ENCODE assay signal across 10 cellular contexts in the genomic region with DNA sequence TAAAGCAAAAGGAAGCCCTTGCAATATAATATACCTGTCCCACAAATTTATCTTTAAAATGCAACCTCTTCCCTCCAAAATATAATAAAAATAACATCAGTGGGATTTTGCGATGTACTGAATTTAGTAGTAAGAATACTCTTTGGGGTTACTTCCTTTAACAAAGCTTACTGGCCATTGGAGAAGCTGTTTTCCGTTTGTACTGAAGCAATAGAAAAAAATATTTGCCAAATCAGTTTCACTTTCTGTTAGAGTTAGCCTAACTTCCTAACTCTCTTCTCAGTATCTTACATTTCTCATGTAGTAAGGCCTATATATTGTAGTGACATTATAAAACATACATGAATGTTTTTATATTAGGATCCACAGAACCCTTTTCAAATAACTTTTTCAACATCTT. TPM values are rescaled to one million over a fixed set of nuclear protein-coding genes. Genes with fewer than 3 reads are reported as not detected.
DNase-seq lines count a peak whose midpoint lies in the region; ATAC-seq, FAIRE-seq and TF ChIP-seq lines count a peak whose summit lies in the region.
"Had no signal": no experiment of that assay in that cellular context is flagged by ENCODE, and none has a peak within 500 bp of the region (broad histone marks: within the 10 kb centered on the region; RNA-seq: fewer than 3 reads in every experiment).

No MANE protein-coding gene starts in this region.

- no peak for TF ChIP-seq POLR2A in sigmoid colon (IDR thresholded peaks at IDR 0.05)

- no peaks in the 10 kb centered on the region for H3K27me3 ChIP-seq in sigmoid colon

- peak overlapping the region in 3 of 4 donors; percentile 3 to 21 (median 5) for H3K4me3 ChIP-seq in sigmoid colon

- peaks cover 0 to 87% (median 79%) of the 10 kb centered on the region in 4 donors for H3K4me1 ChIP-seq in sigmoid colon

- peak; percentile 20 for DNase-seq in GM18507 (ENCODE audit: extremely low spot score, insufficient read length, low read depth)
- peak; percentile 45 for DNase-seq in RPMI7951 (ENCODE audit: low read depth)
- no peak for DNase-seq in sigmoid colon
- no peak for DNase-seq in NCI-H774 (lab: John Stamatoyannopoulos, UW)
- no peak for DNase-seq in NCI-H446 treated with DMSO at 0.1 percent for 48 hours (lab: John Stamatoyannopoulos, UW)
- DNase-seq in A172 (ENCODE audit: low spot score) = no peak
- DNase-seq: NCI-H187 had no signal

- intact Hi-C loops in sigmoid colon (cut with DNase I) = loop anchor here (5.0 to 10.0 kb wide), 2 partner anchors 71 to 1374 kb away; a partner anchor contains a TSS

- TF ChIP-seq CTCF in sigmoid colon (IDR thresholded peaks at IDR 0.05) = no peak

- H3K36me3 ChIP-seq in sigmoid colon = peaks cover 0 to 7% (median 4%) of the 10 kb centered on the region in 4 donors

- WGBS in sigmoid colon, 2 donors = 7 to 13% methylated on average over 2 of the region's 2 CpGs

- no peak for ATAC-seq in GM18907 (IDR thresholded peaks at IDR 0.05; ENCODE audit: unreplicated experiment)

- no peaks in the 10 kb centered on the region for H3K9me3 ChIP-seq in sigmoid colon

- TF ChIP-seq EP300 in sigmoid colon (IDR thresholded peaks at IDR 0.05) = no peak

- FAIRE-seq in GM18507 (lab: Jason Lieb, UNC) (peak; percentile 79), endometrium (lab: Jason Lieb, UNC) (peak; percentile 29)
- FAIRE-seq: bronchial epithelial cell had no signal

- peak overlapping the region; percentile 34 to 96 (median 75) for H3K27ac ChIP-seq in sigmoid colon

RNA-seq across cellular contexts. Expression of a gene that starts 3.7 kb away (rescaled TPM):
- total RNA-seq in RPMI7951 (2014; rRNA removed; shearing (Covaris generic)) = 28.2 and 36.8 TPM in 2 replicates
- total RNA-seq in sigmoid colon = 10 to 100 TPM; 61.6 to 71.7 (median 65.0) TPM
- 100 to 1,000 TPM in 1 of 3 donors, 10 to 100 TPM in 2; 58.8 to 119 (median 93.7) TPM for polyA plus RNA-seq in sigmoid colon
- total RNA-seq in A172 (2014; rRNA removed; shearing (Covaris generic)) = 25.3 and 27.3 TPM in 2 replicates

Comparison
In these comparisons a context has a peak if more than half of its experiments do, and no peak if none do; other contexts are left out.
1. DNase-seq: peak in GM18507 (single experiment) and RPMI7951 (single experiment); none in sigmoid colon (single experiment), NCI-H774 (single experiment), NCI-H446 treated with DMSO at 0.1 percent for 48 hours (single experiment) and A172 (single experiment).